In genomic region chr11:77503006-77503405, GRCh38 we compare ENCODE assay signal across 18 cellular contexts. TPM values are rescaled to one million over a fixed set of nuclear protein-coding genes. Genes with fewer than 3 reads are reported as not detected.
DNase-seq lines count a peak whose midpoint lies in the region; ATAC-seq, FAIRE-seq and TF ChIP-seq lines count a peak whose summit lies in the region.
"Had no signal": no experiment of that assay in that cellular context is flagged by ENCODE, and none has a peak within 500 bp of the region (broad histone marks: within the 10 kb centered on the region; RNA-seq: fewer than 3 reads in every experiment).

No MANE protein-coding gene starts in this region.

- WGBS in esophagus squamous epithelium, 2 donors = 15 to 24% methylated on average over 3 of the region's 3 CpGs

- H3K4me3 ChIP-seq in Panc1 (ENCODE audit: low read depth in 2 of 2, low read length in 2 of 2) = no peak overlapping the region
- H3K4me3 ChIP-seq in fibroblast of the aortic adventitia (ENCODE audit: low read depth, low read length) = no peak overlapping the region
- no peak overlapping the region for H3K4me3 ChIP-seq in esophagus squamous epithelium
- H3K4me3 ChIP-seq: dorsolateral prefrontal cortex, gastroesophageal sphincter had no signal

- in situ Hi-C loops in Panc1 (cut with HindIII; ENCODE audit: low pct_unique_long_range_greater_than_20kb, low sequenced_read_pairs) = no loop called here

- intact Hi-C loops in Panc1 (cut with micrococcal nuclease; ENCODE audit: unreplicated experiment) = no loop called here
- intact Hi-C loops in esophagus squamous epithelium (cut with DNase I) = no loop called here
- intact Hi-C loops in Calu3 (cut with micrococcal nuclease; ENCODE audit: unreplicated experiment) = no loop called here

- no TSS peak for BruUV-seq in Panc1 (replicated peaks; lab: Mats Ljungman, UMichigan)
- BruUV-seq in Calu3 (replicated peaks; lab: Mats Ljungman, UMichigan) = no TSS peak

- no peak for FAIRE-seq in D721Med (lab: Jason Lieb, UNC)

- no peaks in the 10 kb centered on the region for H3K9me3 Mint-ChIP-seq in T-cell
- no peaks in the 10 kb centered on the region for H3K9me3 Mint-ChIP-seq in Calu3 (ENCODE audit: low read depth, unreplicated experiment)
- H3K9me3 Mint-ChIP-seq: IgD-negative memory B cell; naive thymus-derived CD4-positive, alpha-beta T cell; stimulated activated naive CD8-positive, alpha-beta T cell treated with anti-CD3 and anti-CD28 coated beads, Interleukin-15, Interleukin-2, amounts not matched to agents 100 ng/mL and 50 ng/mL, for 24 hours had no signal

- H3K9me3 ChIP-seq in Panc1 (ENCODE audit: control insufficient read depth, insufficient read depth, low read depth, low read length) (no peaks in the 10 kb centered on the region), esophagus squamous epithelium (no peaks in the 10 kb centered on the region)
- H3K9me3 ChIP-seq: gastroesophageal sphincter had no signal

- H3K27me3 Mint-ChIP-seq in T-cell (peaks cover 16 to 20% of the 10 kb centered on the region in 2 donors), Calu3 (ENCODE audit: unreplicated experiment) (peaks cover 67% of the 10 kb centered on the region)

- H3K27me3 ChIP-seq in Panc1 (ENCODE audit: control insufficient read depth, insufficient read depth, low read length) (peaks cover 2% of the 10 kb centered on the region; the same call in 1 of the 2 replicates), esophagus squamous epithelium (peaks cover 0 to 6% (median 0%) of the 10 kb centered on the region in 4 donors)
- H3K27me3 ChIP-seq: dorsolateral prefrontal cortex, gastroesophageal sphincter had no signal

- H3K36me3 ChIP-seq in Panc1 (ENCODE audit: control insufficient read depth, insufficient read depth, low read length) (no peaks in the 10 kb centered on the region), esophagus squamous epithelium (no peaks in the 10 kb centered on the region)
- H3K36me3 ChIP-seq: gastroesophageal sphincter had no signal

- no peak overlapping the region for H3K27ac ChIP-seq in Panc1 (ENCODE audit: low read length)
- no peak overlapping the region for H3K27ac ChIP-seq in esophagus squamous epithelium
- H3K27ac ChIP-seq: dorsolateral prefrontal cortex, gastroesophageal sphincter had no signal

- ATAC-seq in Panc1 (peak; percentile 45; the same call in 1 of the 2 replicates), T-cell (replicated peaks in 1 of 4) (no peak)
- ATAC-seq: activated CD4-positive, CD25-positive, alpha-beta regulatory T cell treated with anti-CD3 and anti-CD28 coated beads, Interleukin-2, amount 50 U/mL, for 24 hours; gastroesophageal sphincter; naive thymus-derived CD4-positive, alpha-beta T cell had no signal

- DNase-seq in AG08395 (ENCODE audit: low spot score) (peak; percentile 67), HCEC 1CT (peak; percentile 51), Panc1 (ENCODE audit: low read depth, low spot score) (no peak), fibroblast of the aortic adventitia (ENCODE audit: low read depth) (peak; percentile 69), T-cell (no peak), esophagus squamous epithelium (lab: John Stamatoyannopoulos, UW) (no peak), D721Med (ENCODE audit: insufficient read length, low spot score) (no peak), Calu3 (no peak)
- DNase-seq: dorsolateral prefrontal cortex; kidney glomerular epithelial cell; naive thymus-derived CD4-positive, alpha-beta T cell; NCI-H2029 treated with DMSO at 0.1 percent for 48 hours; retina had no signal

- TF ChIP-seq POLR2A in esophagus squamous epithelium (IDR thresholded peaks at IDR 0.05) = no peak

- POLR2A ChIA-PET in Panc1 (lab: Charles Lee) (no interaction called here), T-cell (lab: Charles Lee) (no interaction called here)

- H3K36me3 Mint-ChIP-seq in T-cell = no peaks in the 10 kb centered on the region
- no peaks in the 10 kb centered on the region for H3K36me3 Mint-ChIP-seq in Calu3 (ENCODE audit: insufficient read depth, unreplicated experiment)
- H3K36me3 Mint-ChIP-seq: naive thymus-derived CD4-positive, alpha-beta T cell had no signal

- H3K27ac Mint-ChIP-seq in T-cell (no peak overlapping the region), Calu3 (ENCODE audit: unreplicated experiment) (no peak overlapping the region)
- H3K27ac Mint-ChIP-seq: B cell; IgD-negative memory B cell; naive thymus-derived CD4-positive, alpha-beta T cell; stimulated activated naive CD8-positive, alpha-beta T cell treated with anti-CD3 and anti-CD28 coated beads, Interleukin-15, Interleukin-2, amounts not matched to agents 100 ng/mL and 50 ng/mL, for 24 hours had no signal

- H3K4me3 Mint-ChIP-seq in T-cell = no peak overlapping the region
- no peak overlapping the region for H3K4me3 Mint-ChIP-seq in Calu3 (ENCODE audit: low read depth, unreplicated experiment)
- H3K4me3 Mint-ChIP-seq: B cell; naive thymus-derived CD4-positive, alpha-beta T cell; stimulated activated naive CD8-positive, alpha-beta T cell treated with anti-CD3 and anti-CD28 coated beads, Interleukin-15, Interleukin-2, amounts not matched to agents 100 ng/mL and 50 ng/mL, for 24 hours had no signal

- TF ChIP-seq CTCF in Panc1 (IDR thresholded peaks at IDR 0.05) = no peak
- TF ChIP-seq CTCF in fibroblast of the aortic adventitia (IDR thresholded peaks at IDR 0.05; ENCODE audit: insufficient read depth, low read length) = no peak
- TF ChIP-seq CTCF in esophagus squamous epithelium (IDR thresholded peaks at IDR 0.05) = no peak
- no peak for TF ChIP-seq CTCF in D721Med (IDR thresholded peaks at IDR 0.05; ENCODE audit: insufficient read depth, missing control alignments)
- TF ChIP-seq CTCF in Calu3 (IDR thresholded peaks at IDR 0.05; ENCODE audit: unreplicated experiment) = no peak

- H3K4me1 Mint-ChIP-seq in T-cell (no peaks in the 10 kb centered on the region), Calu3 (ENCODE audit: low read depth, unreplicated experiment) (peaks cover 14% of the 10 kb centered on the region)

- CTCF ChIA-PET in Panc1 (lab: Charles Lee) = no interaction called here
- CTCF ChIA-PET in T-cell (lab: Charles Lee) = no interaction called here
- CTCF ChIA-PET in Calu3 (lab: Charles Lee) = no interaction called here

- no peaks in the 10 kb centered on the region for H3K4me1 ChIP-seq in Panc1 (ENCODE audit: control insufficient read depth, insufficient read depth, low read length)
- H3K4me1 ChIP-seq in esophagus squamous epithelium = peaks cover 5 to 41% (median 16%) of the 10 kb centered on the region in 3 donors

RNA-seq across cellular contexts. Expression of gene PAK1, which starts 29.1 kb away (rescaled TPM):
- total RNA-seq in Panc1 (2021; ENCODE audit: unreplicated experiment) = 38.2 TPM
- polyA plus RNA-seq in Panc1 (2012; ENCODE audit: insufficient read length) = 33.0 TPM
- total RNA-seq in fibroblast of the aortic adventitia (ENCODE audit: low replicate concordance) = 56.2 and 95.2 TPM in 2 replicates
- 10 to 100 TPM; 15.9 to 28.0 (median 18.7) TPM for total RNA-seq in T-cell
- total RNA-seq in esophagus squamous epithelium = 10 to 100 TPM; 17.4 to 41.6 (median 24.8) TPM
- 56.3 and 58.5 TPM in 2 replicates for total RNA-seq in Calu3 (2022)

Comparison
In these comparisons a context has a peak if more than half of its experiments do, and no peak if none do; other contexts are left out.
1. DNase-seq: peak in AG08395 (single experiment), HCEC 1CT (single experiment) and fibroblast of the aortic adventitia (single experiment); none in Panc1 (single experiment), T-cell (0 of 34), esophagus squamous epithelium (single experiment), D721Med (single experiment) and Calu3 (single experiment).